In genomic region chr10:21195149-21195731, GRCh38 we compare ENCODE assay signal across 16 cellular contexts.
DNase-seq lines count a peak whose midpoint lies in the region; ATAC-seq, FAIRE-seq and TF ChIP-seq lines count a peak whose summit lies in the region.
"Had no signal": no experiment of that assay in that cellular context is flagged by ENCODE, and none has a peak within 500 bp of the region (broad histone marks: within the 10 kb centered on the region; RNA-seq: fewer than 3 reads in every experiment).

No MANE protein-coding gene starts in this region.

- no peaks in the 10 kb centered on the region for H3K9me3 ChIP-seq in pancreas

- CTCF ChIA-PET in activated CD8-positive, alpha-beta T cell treated with anti-CD3 and anti-CD28 coated beads, Interleukin-2, amount 10 ng/mL, durations not matched to agents 7 days and 5 days (lab: Charles Lee): no interaction called here

- peak in 3 of 4 donors; percentile 56 to 67 (median 64) for ATAC-seq in pancreas
- no peak for ATAC-seq in activated CD8-positive, alpha-beta T cell treated with anti-CD3 and anti-CD28 coated beads, Interleukin-2, amount 10 ng/mL, durations not matched to agents 7 days and 5 days
- ATAC-seq in omental fat pad (ENCODE audit: low FRiP score): no peak

- H3K27ac ChIP-seq in epithelial cell of prostate (peak overlapping the region; percentile 72), pancreas (peak overlapping the region in 2 of 4 donors; percentile 25 to 48)

- peaks cover 6% of the 10 kb centered on the region for H3K36me3 Mint-ChIP-seq in activated CD8-positive, alpha-beta T cell treated with anti-CD3 and anti-CD28 coated beads, Interleukin-2, amount 10 ng/mL, durations not matched to agents 7 days and 5 days (ENCODE audit: low read depth)
- H3K36me3 Mint-ChIP-seq: activated CD4-positive, alpha-beta memory T cell treated with anti-CD3 and anti-CD28 coated beads for 36 hours; brain; CD8-positive, alpha-beta memory T cell had no signal

- TF ChIP-seq CTCF in pancreas (IDR thresholded peaks at IDR 0.05) (no peak), omental fat pad (IDR thresholded peaks at IDR 0.05) (no peak)

- POLR2A ChIA-PET in activated CD8-positive, alpha-beta T cell treated with anti-CD3 and anti-CD28 coated beads, Interleukin-2, amount 10 ng/mL, durations not matched to agents 7 days and 5 days (lab: Charles Lee): no interaction called here

- H3K9me3 Mint-ChIP-seq in activated CD8-positive, alpha-beta T cell treated with anti-CD3 and anti-CD28 coated beads, Interleukin-2, amount 10 ng/mL, durations not matched to agents 7 days and 5 days (ENCODE audit: insufficient read depth): peaks cover 18% of the 10 kb centered on the region

- 13 to 16% methylated on average over 1 of the region's 1 CpG for WGBS in pancreas, 2 donors

- H3K27me3 ChIP-seq in pancreas: no peaks in the 10 kb centered on the region

- no peaks in the 10 kb centered on the region for H3K27me3 Mint-ChIP-seq in activated CD8-positive, alpha-beta T cell treated with anti-CD3 and anti-CD28 coated beads, Interleukin-2, amount 10 ng/mL, durations not matched to agents 7 days and 5 days (ENCODE audit: low read depth)
- H3K27me3 Mint-ChIP-seq: activated CD4-positive, alpha-beta memory T cell treated with anti-CD3 and anti-CD28 coated beads for 36 hours had no signal

- H3K4me3 ChIP-seq in pancreas: no peak overlapping the region
- H3K4me3 ChIP-seq: skin epidermis had no signal

- peaks cover 0 to 10% (median 0%) of the 10 kb centered on the region in 3 donors for H3K4me1 ChIP-seq in pancreas

- H3K4me1 Mint-ChIP-seq in activated CD8-positive, alpha-beta T cell treated with anti-CD3 and anti-CD28 coated beads, Interleukin-2, amount 10 ng/mL, durations not matched to agents 7 days and 5 days (ENCODE audit: low read depth): no peaks in the 10 kb centered on the region
- H3K4me1 Mint-ChIP-seq: CD8-positive, alpha-beta memory T cell had no signal

- no peaks in the 10 kb centered on the region for H3K36me3 ChIP-seq in pancreas

- no peak overlapping the region for H3K4me3 Mint-ChIP-seq in activated CD8-positive, alpha-beta T cell treated with anti-CD3 and anti-CD28 coated beads, Interleukin-2, amount 10 ng/mL, durations not matched to agents 7 days and 5 days
- H3K4me3 Mint-ChIP-seq: activated CD4-positive, alpha-beta memory T cell treated with anti-CD3 and anti-CD28 coated beads for 36 hours; brain; CD8-positive, alpha-beta memory T cell had no signal

- DNase-seq in HPDE6-E6E7 (ENCODE audit: extremely low spot score) (peak; percentile 9), NCI-H69 (lab: John Stamatoyannopoulos, UW) (peak; percentile 9), epithelial cell of prostate (ENCODE audit: low read depth, low spot score) (peak; percentile 51), pancreas (no peak), omental fat pad (ENCODE audit: low spot score) (no peak), NCI-H1092 (lab: John Stamatoyannopoulos, UW) (no peak)
- DNase-seq in activated CD8-positive, alpha-beta T cell treated with anti-CD3 and anti-CD28 coated beads, Interleukin-2, amount 10 ng/mL, durations not matched to agents 7 days and 5 days: no peak
- DNase-seq: activated CD4-positive, alpha-beta memory T cell treated with anti-CD3 and anti-CD28 coated beads for 36 hours; activated effector memory CD4-positive, alpha-beta T cell treated with Interleukin-2 at 50 U/mL for 16 hours; CD8-positive, alpha-beta memory T cell; hippocampal formation; MM.1S; T-helper 2 cell had no signal

- intact Hi-C loops in pancreas (cut with DNase I): no loop called here

- FAIRE-seq in pancreas (lab: Jason Lieb, UNC): peak; percentile 5
- FAIRE-seq: endothelial cell of umbilical vein had no signal

- H3K27ac Mint-ChIP-seq in activated CD8-positive, alpha-beta T cell treated with anti-CD3 and anti-CD28 coated beads, Interleukin-2, amount 10 ng/mL, durations not matched to agents 7 days and 5 days: no peak overlapping the region
- H3K27ac Mint-ChIP-seq: activated CD4-positive, alpha-beta memory T cell treated with anti-CD3 and anti-CD28 coated beads for 36 hours had no signal

Comparison
In these comparisons a context has a peak if more than half of its experiments do, and no peak if none do; other contexts are left out.
1. DNase-seq: peak in HPDE6-E6E7 (single experiment), NCI-H69 (single experiment) and epithelial cell of prostate (single experiment); none in pancreas (0 of 6), activated CD8-positive, alpha-beta T cell treated with anti-CD3 and anti-CD28 coated beads, Interleukin-2, amount 10 ng/mL, durations not matched to agents 7 days and 5 days (single experiment), omental fat pad (single experiment) and NCI-H1092 (single experiment).
2. ATAC-seq: peak in pancreas (3 of 4); none in activated CD8-positive, alpha-beta T cell treated with anti-CD3 and anti-CD28 coated beads, Interleukin-2, amount 10 ng/mL, durations not matched to agents 7 days and 5 days (single experiment) and omental fat pad (single experiment).